In the genomic region with DNA sequence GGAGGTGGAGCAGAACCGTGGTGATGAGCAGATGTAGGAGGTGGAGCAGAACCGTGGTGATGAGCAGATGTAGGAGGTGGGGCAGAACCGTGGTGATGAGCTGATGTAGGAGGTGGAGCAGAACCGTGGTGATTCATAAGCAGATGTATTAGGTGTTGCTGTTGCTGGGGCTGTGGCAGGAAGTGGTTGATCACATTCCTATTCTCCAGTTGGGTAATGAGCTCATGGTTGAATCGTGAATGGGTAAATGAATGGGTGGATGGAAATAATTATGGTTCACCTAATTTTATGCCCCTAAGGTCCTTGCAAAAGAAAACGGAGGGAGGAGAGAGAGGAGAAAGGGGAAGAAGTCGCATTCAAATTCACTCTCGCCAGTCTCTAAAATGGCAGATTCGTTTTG, we compare ENCODE assay signal across 1 cellular context.
TF ChIP-seq lines count a peak whose summit lies in the region.

No MANE protein-coding gene starts in this region.

TF ChIP-seq in GM12878, 131 proteins besides CTCF, POLR2A, EP300 and RAD21:
- peak; percentile 74 for TF ChIP-seq ATF7 (IDR thresholded peaks at IDR 0.05; ENCODE audit: low read depth)
- peak; percentile 62; the same call in 1 of the 2 replicates for TF ChIP-seq NFIC (IDR thresholded peaks at IDR 0.05; ENCODE audit: low read depth, low read length)
- peak; percentile 86 for TF ChIP-seq EED (IDR thresholded peaks at IDR 0.05; ENCODE audit: low read depth)
- TF ChIP-seq IKZF1 (conservative IDR thresholded peaks at IDR 0.05) = peak; percentile 51
- TF ChIP-seq, protein P1, sequence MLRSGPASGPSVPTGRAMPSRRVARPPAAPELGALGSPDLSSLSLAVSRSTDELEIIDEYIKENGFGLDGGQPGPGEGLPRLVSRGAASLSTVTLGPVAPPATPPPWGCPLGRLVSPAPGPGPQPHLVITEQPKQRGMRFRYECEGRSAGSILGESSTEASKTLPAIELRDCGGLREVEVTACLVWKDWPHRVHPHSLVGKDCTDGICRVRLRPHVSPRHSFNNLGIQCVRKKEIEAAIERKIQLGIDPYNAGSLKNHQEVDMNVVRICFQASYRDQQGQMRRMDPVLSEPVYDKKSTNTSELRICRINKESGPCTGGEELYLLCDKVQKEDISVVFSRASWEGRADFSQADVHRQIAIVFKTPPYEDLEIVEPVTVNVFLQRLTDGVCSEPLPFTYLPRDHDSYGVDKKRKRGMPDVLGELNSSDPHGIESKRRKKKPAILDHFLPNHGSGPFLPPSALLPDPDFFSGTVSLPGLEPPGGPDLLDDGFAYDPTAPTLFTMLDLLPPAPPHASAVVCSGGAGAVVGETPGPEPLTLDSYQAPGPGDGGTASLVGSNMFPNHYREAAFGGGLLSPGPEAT (IDR thresholded peaks at IDR 0.05; ENCODE audit: low read depth) = 0 out of 2 replicates have a peak, but pooled peaks have one; percentile 18
- 0 out of 2 replicates have a peak, but pooled peaks have one; percentile 20 for TF ChIP-seq IRF4 (IDR thresholded peaks at IDR 0.05; ENCODE audit: low read depth, low read length)
- TF ChIP-seq MTA2 (IDR thresholded peaks at IDR 0.05; ENCODE audit: low read depth) = peak; percentile 77
- peak; percentile 76 for TF ChIP-seq JUNB (IDR thresholded peaks at IDR 0.05)
- peak; percentile 56; the same call in 1 of the 2 replicates for TF ChIP-seq GABPA (IDR thresholded peaks at IDR 0.05; ENCODE audit: low read depth)
- TF ChIP-seq TCF12 (IDR thresholded peaks at IDR 0.05; ENCODE audit: low read depth, low read length) = peak; percentile 54; the same call in 1 of the 2 replicates
- peak; percentile 80; the same call in 1 of the 2 replicates for TF ChIP-seq CBFB (IDR thresholded peaks at IDR 0.05; ENCODE audit: low read depth)
- peak; percentile 92 for TF ChIP-seq RUNX3 (IDR thresholded peaks at IDR 0.05; ENCODE audit: low read length)
- peak; percentile 30; the same call in 1 of the 2 replicates for TF ChIP-seq CREM (IDR thresholded peaks at IDR 0.05; ENCODE audit: low read depth)
- peak; percentile 73 for TF ChIP-seq BCL11A (IDR thresholded peaks at IDR 0.05; ENCODE audit: low read depth, low read length)
- TF ChIP-seq, protein P2, sequence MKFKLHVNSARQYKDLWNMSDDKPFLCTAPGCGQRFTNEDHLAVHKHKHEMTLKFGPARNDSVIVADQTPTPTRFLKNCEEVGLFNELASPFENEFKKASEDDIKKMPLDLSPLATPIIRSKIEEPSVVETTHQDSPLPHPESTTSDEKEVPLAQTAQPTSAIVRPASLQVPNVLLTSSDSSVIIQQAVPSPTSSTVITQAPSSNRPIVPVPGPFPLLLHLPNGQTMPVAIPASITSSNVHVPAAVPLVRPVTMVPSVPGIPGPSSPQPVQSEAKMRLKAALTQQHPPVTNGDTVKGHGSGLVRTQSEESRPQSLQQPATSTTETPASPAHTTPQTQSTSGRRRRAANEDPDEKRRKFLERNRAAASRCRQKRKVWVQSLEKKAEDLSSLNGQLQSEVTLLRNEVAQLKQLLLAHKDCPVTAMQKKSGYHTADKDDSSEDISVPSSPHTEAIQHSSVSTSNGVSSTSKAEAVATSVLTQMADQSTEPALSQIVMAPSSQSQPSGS (IDR thresholded peaks at IDR 0.05; ENCODE audit: low read length) = peak; percentile 67; the same call in 1 of the 2 replicates
- peak; percentile 24; the same call in 1 of the 2 replicates for TF ChIP-seq MEF2A (IDR thresholded peaks at IDR 0.05; ENCODE audit: insufficient read depth, low read depth, low read length)
- peak; percentile 51; the same call in 1 of the 2 replicates for TF ChIP-seq TCF3 (IDR thresholded peaks at IDR 0.05; ENCODE audit: borderline replicate concordance, insufficient read depth, low read depth, low read length)
- peak; percentile 60 to 74; a peak in 3 of 4 replicates for TF ChIP-seq IKZF2 (IDR thresholded peaks at IDR 0.05)
- peak; percentile 70; the same call in 1 of the 2 replicates for TF ChIP-seq FOXM1 (IDR thresholded peaks at IDR 0.05; ENCODE audit: low read depth, low read length)
